11 cellular contexts compared by ENCODE assay signal in genomic region chr11:113475160-113475761, GRCh38. TPM values are rescaled to one million over a fixed set of nuclear protein-coding genes. Genes with fewer than 3 reads are reported as not detected.
DNase-seq lines count a peak whose midpoint lies in the region; ATAC-seq and TF ChIP-seq lines count a peak whose summit lies in the region.
"Had no signal": no experiment of that assay in that cellular context is flagged by ENCODE, and none has a peak within 500 bp of the region (broad histone marks: within the 10 kb centered on the region; RNA-seq: fewer than 3 reads in every experiment).

DRD2 (minus strand) TSS chr11:113475398; CDS start chr11:113424651, 50,747 bp downstream.

- H3K9me3 Mint-ChIP-seq in activated naive CD8-positive, alpha-beta T cell treated with anti-CD3 and anti-CD28 coated beads, Interleukin-2, amount 10 ng/mL, durations not matched to agents 7 days and 5 days, result no peaks in the 10 kb centered on the region
- peaks cover 0 to 10% (median under 1%) of the 10 kb centered on the region in 6 donors for H3K9me3 Mint-ChIP-seq in immature natural killer cell
- H3K9me3 Mint-ChIP-seq: activated CD4-positive, alpha-beta T cell treated with anti-CD3 and anti-CD28 coated beads, Interleukin-2, amount 10 ng/mL, durations not matched to agents 7 days and 5 days had no signal

- no peaks in the 10 kb centered on the region for H3K9me2 ChIP-seq in OCI-LY7 (ENCODE audit: insufficient read depth, low read length)

- no peak within 1 kb of the TSS for H2AFZ ChIP-seq in OCI-LY7 (ENCODE audit: low read length)

- CTCF ChIA-PET in OCI-LY7 (lab: Charles Lee; ENCODE audit: unreplicated experiment), result no interaction called here

- no peak within 1 kb of the TSS for H3K4me2 ChIP-seq in OCI-LY7 (ENCODE audit: low read length)

- POLR2A ChIA-PET in activated naive CD8-positive, alpha-beta T cell treated with anti-CD3 and anti-CD28 coated beads, Interleukin-2, amount 10 ng/mL, durations not matched to agents 7 days and 5 days (lab: Charles Lee), result no interaction called here
- POLR2A ChIA-PET in OCI-LY7 (lab: Charles Lee), result interaction anchor here (0.6 kb wide), 1 partner anchor 497 kb away, joined by 3 read pairs; no protein-coding TSS in a partner anchor

- H4K20me1 ChIP-seq in OCI-LY7 (ENCODE audit: insufficient read depth, low read length), result no peaks in the 10 kb centered on the region

- no peak within 1 kb of the TSS for H3K27ac Mint-ChIP-seq in activated naive CD8-positive, alpha-beta T cell treated with anti-CD3 and anti-CD28 coated beads, Interleukin-2, amount 10 ng/mL, durations not matched to agents 7 days and 5 days
- H3K27ac Mint-ChIP-seq in immature natural killer cell, result no peak within 1 kb of the TSS
- H3K27ac Mint-ChIP-seq: activated CD4-positive, alpha-beta T cell treated with anti-CD3 and anti-CD28 coated beads, Interleukin-2, amount 10 ng/mL, durations not matched to agents 7 days and 5 days had no signal

- peaks cover 5% of the 10 kb centered on the region for H3K4me1 Mint-ChIP-seq in activated naive CD8-positive, alpha-beta T cell treated with anti-CD3 and anti-CD28 coated beads, Interleukin-2, amount 10 ng/mL, durations not matched to agents 7 days and 5 days
- H3K4me1 Mint-ChIP-seq in immature natural killer cell, result peaks cover 5 to 12% of the 10 kb centered on the region in 2 donors

- DNase-seq in cardiac muscle cell (ENCODE audit: low read depth in 1 of 2, low spot score in 1 of 2) (peak; percentile 27 to 79), right atrium auricular region (ENCODE audit: low spot score) (no peak), immature natural killer cell (no peak), thoracic aorta (ENCODE audit: low spot score) (no peak), OCI-LY7 (ENCODE audit: low spot score) (no peak)
- DNase-seq in activated naive CD8-positive, alpha-beta T cell treated with anti-CD3 and anti-CD28 coated beads, Interleukin-2, amount 10 ng/mL, durations not matched to agents 7 days and 5 days, result no peak
- DNase-seq: activated CD4-positive, alpha-beta T cell treated with anti-CD3 and anti-CD28 coated beads, Interleukin-2, amount 10 ng/mL, durations not matched to agents 7 days and 5 days; DND-41 had no signal

- peak; percentile 29 for ATAC-seq in activated naive CD8-positive, alpha-beta T cell treated with anti-CD3 and anti-CD28 coated beads, Interleukin-2, amount 10 ng/mL, durations not matched to agents 7 days and 5 days (ENCODE audit: low read depth)
- ATAC-seq in thoracic aorta (ENCODE audit: insufficient number of reproducible peaks, low FRiP score, low read depth) (peak; percentile 48), HG02642 (IDR thresholded peaks at IDR 0.05; ENCODE audit: poor library complexity, unreplicated experiment) (no peak), HG02759 (IDR thresholded peaks at IDR 0.05; ENCODE audit: unreplicated experiment) (no peak)

- H3K36me3 ChIP-seq in cardiac muscle cell (no peaks in the 10 kb centered on the region), right atrium auricular region (no peaks in the 10 kb centered on the region), thoracic aorta (no peaks in the 10 kb centered on the region), OCI-LY7 (ENCODE audit: insufficient read depth, low read length) (no peaks in the 10 kb centered on the region)
- H3K36me3 ChIP-seq: prostate gland had no signal

- intact Hi-C loops in OCI-LY7 (cut with micrococcal nuclease; ENCODE audit: unreplicated experiment), result no loop called here

- no peaks in the 10 kb centered on the region for H3K9me3 ChIP-seq in cardiac muscle cell (ENCODE audit: low read depth)
- no peaks in the 10 kb centered on the region for H3K9me3 ChIP-seq in right atrium auricular region
- no peaks in the 10 kb centered on the region for H3K9me3 ChIP-seq in thoracic aorta
- H3K9me3 ChIP-seq in OCI-LY7 (ENCODE audit: low read length), result no peaks in the 10 kb centered on the region
- H3K9me3 ChIP-seq: prostate gland had no signal

- H3K36me3 Mint-ChIP-seq in activated naive CD8-positive, alpha-beta T cell treated with anti-CD3 and anti-CD28 coated beads, Interleukin-2, amount 10 ng/mL, durations not matched to agents 7 days and 5 days, result no peaks in the 10 kb centered on the region
- no peaks in the 10 kb centered on the region for H3K36me3 Mint-ChIP-seq in immature natural killer cell

- H3K4me3 ChIP-seq in cardiac muscle cell (peak within 1 kb of the TSS; percentile 27), right atrium auricular region (peak within 1 kb of the TSS in 1 of 2 donors; percentile 25), thoracic aorta (peak within 1 kb of the TSS; percentile 61), OCI-LY7 (ENCODE audit: low read depth, low read length, poor library complexity, severe bottlenecking) (no peak within 1 kb of the TSS)

- no TSS peak for BruUV-seq in OCI-LY7 (replicated peaks; lab: Mats Ljungman, UMichigan)

- no peak for TF ChIP-seq CTCF in cardiac muscle cell (IDR thresholded peaks at IDR 0.05; ENCODE audit: low read depth, low read length)
- TF ChIP-seq CTCF in right atrium auricular region (IDR thresholded peaks at IDR 0.05), result no peak
- TF ChIP-seq CTCF in thoracic aorta (IDR thresholded peaks at IDR 0.05), result no peak
- TF ChIP-seq CTCF in OCI-LY7 (conservative IDR thresholded peaks at IDR 0.05; ENCODE audit: low read length), result no peak

- peak within 1 kb of the TSS; percentile 43 for H3K4me3 Mint-ChIP-seq in activated naive CD8-positive, alpha-beta T cell treated with anti-CD3 and anti-CD28 coated beads, Interleukin-2, amount 10 ng/mL, durations not matched to agents 7 days and 5 days
- H3K4me3 Mint-ChIP-seq in immature natural killer cell, result peak within 1 kb of the TSS in 4 of 5 donors; percentile 41 to 61 (median 54)
- H3K4me3 Mint-ChIP-seq: activated CD4-positive, alpha-beta T cell treated with anti-CD3 and anti-CD28 coated beads, Interleukin-2, amount 10 ng/mL, durations not matched to agents 7 days and 5 days had no signal

- no peaks in the 10 kb centered on the region for H3K79me2 ChIP-seq in OCI-LY7 (ENCODE audit: insufficient read depth, low read depth, low read length)

- H3K27me3 Mint-ChIP-seq in activated naive CD8-positive, alpha-beta T cell treated with anti-CD3 and anti-CD28 coated beads, Interleukin-2, amount 10 ng/mL, durations not matched to agents 7 days and 5 days, result peaks cover 56% of the 10 kb centered on the region
- H3K27me3 Mint-ChIP-seq in immature natural killer cell (ENCODE audit: low read depth in 3 of 3), result peaks cover 15 to 40% (median 20%) of the 10 kb centered on the region in 3 donors

- H3K27me3 ChIP-seq in cardiac muscle cell, result peaks cover 60% of the 10 kb centered on the region
- peaks cover 6 to 20% of the 10 kb centered on the region in 2 donors for H3K27me3 ChIP-seq in right atrium auricular region
- H3K27me3 ChIP-seq in thoracic aorta (replicated peaks; ENCODE audit: insufficient read depth), result peaks cover 8% of the 10 kb centered on the region

- H3K27ac ChIP-seq in cardiac muscle cell (no peak within 1 kb of the TSS), right atrium auricular region (no peak within 1 kb of the TSS), thoracic aorta (no peak within 1 kb of the TSS), OCI-LY7 (ENCODE audit: low read depth, low read length, poor library complexity, severe bottlenecking) (no peak within 1 kb of the TSS)
- H3K27ac ChIP-seq: prostate gland had no signal

- H3K4me1 ChIP-seq in cardiac muscle cell (ENCODE audit: low read depth) (peaks cover 4% of the 10 kb centered on the region), right atrium auricular region (peaks cover 0 to 11% of the 10 kb centered on the region in 2 donors), thoracic aorta (ENCODE audit: control insufficient read depth in 1 of 2, low read depth in 2 of 2) (peaks cover 0 to 5% of the 10 kb centered on the region in 2 donors), OCI-LY7 (ENCODE audit: insufficient read depth, low read length, poor library complexity, severe bottlenecking) (no peaks in the 10 kb centered on the region)
- H3K4me1 ChIP-seq: prostate gland had no signal

RNA-seq across cellular contexts. Expression of gene DRD2, which starts in this region (rescaled TPM):
- 0.24 and 0.53 TPM in 2 replicates for total RNA-seq in cardiac muscle cell
- polyA plus RNA-seq in cardiac muscle cell, result 0.07 and 0.44 TPM in 2 replicates
- not detected for total RNA-seq in right atrium auricular region
- total RNA-seq in activated naive CD8-positive, alpha-beta T cell treated with anti-CD3 and anti-CD28 coated beads, Interleukin-2, amount 10 ng/mL, durations not matched to agents 7 days and 5 days, result not detected
- not detected for polyA plus RNA-seq in immature natural killer cell
- not detected for total RNA-seq in thoracic aorta
- not detected in 2 replicates for total RNA-seq in OCI-LY7 (2014; rRNA removed; shearing (Covaris generic))
- total RNA-seq in OCI-LY7 (2022), result not detected in 2 replicates
- total RNA-seq: activated CD4-positive, alpha-beta T cell treated with anti-CD3 and anti-CD28 coated beads, Interleukin-2, amount 10 ng/mL, durations not matched to agents 7 days and 5 days had no signal

Comparison
In these comparisons a context has a peak if more than half of its experiments do, and no peak if none do; other contexts are left out.
1. Peak in DNase-seq and H3K4me3 ChIP-seq in cardiac muscle cell; RNA of the gene not detected or under 1 TPM.
2. Peak in ATAC-seq in activated naive CD8-positive, alpha-beta T cell treated with anti-CD3 and anti-CD28 coated beads, Interleukin-2, amount 10 ng/mL, durations not matched to agents 7 days and 5 days; RNA of the gene not detected or under 1 TPM.
3. Peak in ATAC-seq and H3K4me3 ChIP-seq in thoracic aorta; RNA of the gene not detected or under 1 TPM.